ENCODE assay signal across 2 cellular contexts in the genomic region with DNA sequence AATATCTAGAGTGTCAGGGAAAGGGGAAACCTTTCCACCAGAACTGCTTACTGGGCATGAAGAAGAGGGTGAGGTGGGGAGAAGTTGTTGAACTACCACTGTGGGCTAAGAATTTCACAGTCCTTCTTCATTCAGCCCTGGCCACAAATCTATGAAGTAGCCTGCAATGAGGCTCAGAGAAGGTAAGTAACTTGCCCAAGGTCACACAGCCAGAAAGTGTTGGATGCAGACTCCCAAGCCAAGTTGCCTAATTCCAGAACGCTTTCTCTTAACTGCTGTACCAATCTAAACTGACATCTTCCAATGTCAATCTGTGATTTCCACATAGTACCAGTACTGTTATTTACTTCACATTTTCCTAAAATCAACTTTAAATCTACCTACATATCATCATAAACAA.
TF ChIP-seq lines count a peak whose summit lies in the region.

No MANE protein-coding gene starts in this region.

TF ChIP-seq in HCT116, 20 proteins besides CTCF, POLR2A, EP300 and RAD21:
- no peak for TF ChIP-seq EZH2 (IDR thresholded peaks at IDR 0.05)
- TF ChIP-seq SP1 (IDR thresholded peaks at IDR 0.05; ENCODE audit: low read depth): no peak
- no peak for TF ChIP-seq ZNF274 (IDR thresholded peaks at IDR 0.05; ENCODE audit: low read depth, low read length)

TF ChIP-seq in endothelial cell of umbilical vein, 7 proteins besides CTCF, POLR2A, EP300 and RAD21:
- no peak for TF ChIP-seq FOS (IDR thresholded peaks at IDR 0.05; ENCODE audit: borderline replicate concordance, insufficient read depth, low read length)
